Comparison of ENCODE assay signal across 18 cellular contexts in the genomic region with DNA sequence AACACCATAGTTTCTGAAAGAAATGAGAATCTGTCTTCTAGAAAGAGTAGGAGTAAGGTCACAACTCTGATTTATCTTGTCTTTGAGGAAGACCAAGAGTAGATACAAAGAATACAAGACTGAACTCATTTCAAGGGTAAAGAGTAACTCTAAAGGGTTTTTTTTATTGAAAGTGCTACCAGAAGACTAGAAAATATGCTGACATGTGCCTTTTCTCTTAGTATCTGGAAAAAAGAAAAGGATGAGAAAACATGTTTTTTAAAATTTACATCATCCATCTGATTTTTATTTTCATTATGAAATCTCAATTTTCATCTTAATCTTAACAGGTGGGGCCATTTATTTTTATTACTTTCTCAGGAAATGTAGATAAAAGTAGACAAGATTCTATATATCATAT. TPM values are rescaled to one million over a fixed set of nuclear protein-coding genes. Genes with fewer than 3 reads are reported as not detected.
A peak's percentile ranks its signal among the peaks of the same experiment; 100 is the strongest.
DNase-seq lines count a peak whose midpoint lies in the region; ATAC-seq, FAIRE-seq and TF ChIP-seq lines count a peak whose summit lies in the region.
"Had no signal": no experiment of that assay in that cellular context is flagged by ENCODE, and none has a peak within 500 bp of the region (broad histone marks: within the 10 kb centered on the region; RNA-seq: fewer than 3 reads in every experiment).

No MANE protein-coding gene starts in this region.

- POLR2A ChIA-PET in HepG2 (lab: Yijun Ruan, JAX): no interaction called here

- H3K9me3 Mint-ChIP-seq in chondrocyte (ENCODE audit: low read depth) (peaks cover 7% of the 10 kb centered on the region), neural crest cell (no peaks in the 10 kb centered on the region), osteocyte (ENCODE audit: unreplicated experiment) (peaks cover 7% of the 10 kb centered on the region)

- H3K27ac Mint-ChIP-seq in chondrocyte (ENCODE audit: unreplicated experiment) (peak overlapping the region; percentile 28), neural crest cell (ENCODE audit: unreplicated experiment) (peak overlapping the region; percentile 93), osteocyte (ENCODE audit: unreplicated experiment) (no peak overlapping the region)

- H3K27me3 ChIP-seq in HepG2 (ENCODE audit: control insufficient read depth in 1 of 2, insufficient read depth in 2 of 2, low read length in 2 of 2): no peaks in the 10 kb centered on the region
- no peaks in the 10 kb centered on the region for H3K27me3 ChIP-seq in right lobe of liver

- H3K27me3 Mint-ChIP-seq in chondrocyte (ENCODE audit: low read depth): no peaks in the 10 kb centered on the region
- no peaks in the 10 kb centered on the region for H3K27me3 Mint-ChIP-seq in neural crest cell (ENCODE audit: low read depth)
- no peaks in the 10 kb centered on the region for H3K27me3 Mint-ChIP-seq in osteocyte (ENCODE audit: unreplicated experiment)

- no peaks in the 10 kb centered on the region for H4K20me1 ChIP-seq in HepG2 (ENCODE audit: insufficient read depth, low read length)

- in situ Hi-C loops in HepG2 (cut with HindIII; ENCODE audit: extremely low pct_ligation_motif_present, low pct_unique_long_range_greater_than_20kb): no loop called here

- TF ChIP-seq RAD21 in HepG2 (CRISPR knock-in tag; IDR thresholded peaks at IDR 0.05): no peak

- no peak for FAIRE-seq in HepG2 (lab: Jason Lieb, UNC)
- FAIRE-seq: GM12878, GM18507 had no signal

- no peak for ATAC-seq in HepG2
- ATAC-seq in right lobe of liver: no peak
- ATAC-seq: GM12878 had no signal

- TF ChIP-seq EP300 in HepG2 (IDR thresholded peaks at IDR 0.05; ENCODE audit: low read depth in 2 of 2, low read length in 2 of 2) (no peak), HepG2 (CRISPR knock-in tag; IDR thresholded peaks at IDR 0.05; ENCODE audit: borderline replicate concordance) (no peak)

- H3K4me1 ChIP-seq in HepG2 (ENCODE audit: insufficient read depth, low read length) (no peaks in the 10 kb centered on the region), right lobe of liver (peaks cover 0 to 7% (median 0%) of the 10 kb centered on the region in 4 donors)

- H3K4me2 ChIP-seq in HepG2 (ENCODE audit: low read depth, low read length): no peak overlapping the region

- intact Hi-C loops in HepG2 (cut with micrococcal nuclease; ENCODE audit: unreplicated experiment): no loop called here
- intact Hi-C loops in right lobe of liver (cut with DNase I): no loop called here

- H3K9me3 ChIP-seq in HepG2 (ENCODE audit: low read length) (no peaks in the 10 kb centered on the region), right lobe of liver (no peaks in the 10 kb centered on the region)

- no peak overlapping the region for H3K9ac ChIP-seq in HepG2 (ENCODE audit: insufficient read depth, low read depth, low read length)

- no peak for TF ChIP-seq CTCF in HepG2 (CRISPR knock-in tag; IDR thresholded peaks at IDR 0.05)
- no peak for TF ChIP-seq CTCF in right lobe of liver (IDR thresholded peaks at IDR 0.05)
- no peak for TF ChIP-seq CTCF in chondrocyte (IDR thresholded peaks at IDR 0.05)
- TF ChIP-seq CTCF in neural crest cell (conservative IDR thresholded peaks at IDR 0.05): no peak
- TF ChIP-seq CTCF in osteocyte (IDR thresholded peaks at IDR 0.05): no peak

- H3K4me1 Mint-ChIP-seq in chondrocyte (ENCODE audit: low read depth) (peaks cover 47% of the 10 kb centered on the region), neural crest cell (peaks cover 35% of the 10 kb centered on the region), osteocyte (ENCODE audit: unreplicated experiment) (peaks cover 12% of the 10 kb centered on the region)

- CTCF ChIA-PET in HepG2 (lab: Yijun Ruan, JAX; ENCODE audit: low intra/inter-chr PET ratio, low total read pairs): no interaction called here

- H3K36me3 ChIP-seq in HepG2 (replicated peaks in 1 of 2; ENCODE audit: control insufficient read depth in 1 of 2, insufficient read depth in 2 of 2, low read length in 2 of 2) (no peaks in the 10 kb centered on the region), right lobe of liver (no peaks in the 10 kb centered on the region)

- BruUV-seq in HepG2 (replicated peaks; lab: Mats Ljungman, UMichigan): no TSS peak

- no peaks in the 10 kb centered on the region for H3K79me2 ChIP-seq in HepG2 (ENCODE audit: insufficient read depth, low read length)

- no peak overlapping the region for H3K4me3 ChIP-seq in HepG2 (replicated peaks in 1 of 3; ENCODE audit: insufficient read depth in 1 of 3, low read depth in 2 of 3, low read length in 3 of 3)
- H3K4me3 ChIP-seq in right lobe of liver: no peak overlapping the region
- H3K4me3 ChIP-seq: GM12878 had no signal

- H3K27ac ChIP-seq in HepG2 (ENCODE audit: extremely low read length, insufficient read depth, low read length) (no peak overlapping the region), right lobe of liver (no peak overlapping the region)

- no peak overlapping the region for H2AFZ ChIP-seq in HepG2 (ENCODE audit: low read length)

- DNase-seq in HepG2 (ENCODE audit: low spot score) (no peak), right lobe of liver (no peak), chondrocyte (ENCODE audit: low spot score) (no peak), neural crest cell (ENCODE audit: low read depth, low spot score) (no peak), foreskin melanocyte (no peak), osteocyte (ENCODE audit: extremely low spot score, unreplicated experiment) (no peak), inferior parietal cortex (ENCODE audit: extremely low spot score) (no peak)
- DNase-seq: AML-193, Calu3, DMS79, HCEC 1CT, NCI-H1436 treated with DMSO at 0.1 percent for 48 hours, NCI-H2081, NCI-H524 had no signal

- H3K4me3 Mint-ChIP-seq in chondrocyte (ENCODE audit: unreplicated experiment): no peak overlapping the region
- H3K4me3 Mint-ChIP-seq in neural crest cell: peak overlapping the region; percentile 5
- H3K4me3 Mint-ChIP-seq in osteocyte (ENCODE audit: unreplicated experiment): no peak overlapping the region

- TF ChIP-seq POLR2A in HepG2 (IDR thresholded peaks at IDR 0.05; ENCODE audit: insufficient read depth in 1 of 2, low read depth in 2 of 2, low read length in 2 of 2): no peak
- TF ChIP-seq POLR2A in right lobe of liver (IDR thresholded peaks at IDR 0.05): no peak

- H3K36me3 Mint-ChIP-seq in chondrocyte (ENCODE audit: low read depth) (no peaks in the 10 kb centered on the region), neural crest cell (ENCODE audit: low read depth) (no peaks in the 10 kb centered on the region), osteocyte (ENCODE audit: unreplicated experiment) (no peaks in the 10 kb centered on the region)

TF ChIP-seq in HepG2, 621 proteins besides CTCF, POLR2A, EP300 and RAD21 (continues in another document):
- TF ChIP-seq MAFK (conservative IDR thresholded peaks at IDR 0.05 in 1 of 2, IDR thresholded peaks at IDR 0.05 in 1 of 2; ENCODE audit: low read length in 2 of 2): peak; percentile 79 to 91

RNA-seq across cellular contexts. Expression of gene UNC5C, which starts 43.0 kb away (rescaled TPM):
- not detected in 2 replicates for total RNA-seq in HepG2 (2016; rRNA removed; fragmentation: Illumina TruSeq; extraction: Trizol)
- not detected in 2 replicates for total RNA-seq in HepG2 (2016; cell fraction: cytosol; rRNA removed; fragmentation: Illumina TruSeq; extraction: Trizol; ENCODE audit: low read depth)
- total RNA-seq in HepG2 (2016; cell fraction: insoluble cytoplasmic fraction; rRNA removed; fragmentation: Illumina TruSeq; extraction: Trizol): not detected in 2 replicates
- not detected in 2 replicates for total RNA-seq in HepG2 (2016; cell fraction: membrane; rRNA removed; fragmentation: Illumina TruSeq; extraction: Trizol)
- total RNA-seq in HepG2 (2016; cell fraction: nucleus; rRNA removed; fragmentation: Illumina TruSeq; extraction: Trizol): not detected in 2 replicates
- polyA plus RNA-seq in HepG2 (2011; rRNA removed): not detected in 2 replicates
- polyA plus RNA-seq in HepG2 (2011; cell fraction: cytosol; rRNA removed): not detected in 2 replicates
- not detected in 2 replicates for polyA plus RNA-seq in HepG2 (2011; cell fraction: nucleus; rRNA removed)
- polyA plus RNA-seq in HepG2 (2012): not detected in 2 replicates
- not detected in 2 replicates for polyA plus RNA-seq in HepG2 (2016; cell fraction: cytosol; fragmentation: Illumina TruSeq; extraction: Trizol; ENCODE audit: low read depth)
- polyA plus RNA-seq in HepG2 (2016; cell fraction: insoluble cytoplasmic fraction; fragmentation: Illumina TruSeq; extraction: Trizol; ENCODE audit: low read depth): not detected in 2 replicates
- not detected in 2 replicates for polyA plus RNA-seq in HepG2 (2016; cell fraction: membrane; fragmentation: Illumina TruSeq; extraction: Trizol; ENCODE audit: low read depth)
- polyA plus RNA-seq in HepG2 (2016; cell fraction: nucleus; fragmentation: Illumina TruSeq; extraction: Trizol; ENCODE audit: insufficient read depth, low read depth): not detected in 2 replicates
- polyA minus RNA-seq in HepG2 (2011; rRNA and poly(A)+ RNA removed; ENCODE audit: low replicate concordance): not detected in 2 replicates
- polyA minus RNA-seq in HepG2 (2011; cell fraction: cytosol; rRNA and poly(A)+ RNA removed): not detected in 2 replicates
- not detected in 2 replicates for polyA minus RNA-seq in HepG2 (2011; cell fraction: nucleus; rRNA and poly(A)+ RNA removed)
- total RNA-seq in right lobe of liver: under 1 TPM; 0.50 to 0.71 (median 0.63) TPM
- 4.7 to 15.5 TPM (median 15.4 TPM) in 3 replicates for total RNA-seq in chondrocyte
- 6.5 and 7.8 TPM in 2 replicates for total RNA-seq in neural crest cell
- 0.70 and 0.71 TPM in 2 replicates for total RNA-seq in osteocyte
- total RNA-seq: Calu3, G401, HT-29 had no signal
